In genomic region chr19:51926784-51927741, GRCh38 we compare ENCODE assay signal across 8 cellular contexts. TPM values are rescaled to one million over a fixed set of nuclear protein-coding genes. Genes with fewer than 3 reads are reported as not detected.
DNase-seq lines count a peak whose midpoint lies in the region; ATAC-seq and TF ChIP-seq lines count a peak whose summit lies in the region.

ZNF613 (plus strand) TSS chr19:51927472; CDS start chr19:51936221, 8,749 bp downstream.

- H3K4me1 ChIP-seq in DND-41 (ENCODE audit: insufficient read depth, low read length) (peaks cover 21% of the 10 kb centered on the region), GM23248 (ENCODE audit: insufficient read depth) (no peaks in the 10 kb centered on the region), Loucy (ENCODE audit: insufficient read depth, low read length, poor library complexity, severe bottlenecking) (peaks cover 11% of the 10 kb centered on the region), neural progenitor cell (no peaks in the 10 kb centered on the region), stomach smooth muscle (ENCODE audit: control insufficient read depth, insufficient read depth, low read length) (peaks cover 14% of the 10 kb centered on the region)

- no peaks in the 10 kb centered on the region for H4K20me1 ChIP-seq in DND-41 (ENCODE audit: insufficient read depth, low read length)
- H4K20me1 ChIP-seq in GM23248 (ENCODE audit: insufficient read depth): no peaks in the 10 kb centered on the region
- H4K20me1 ChIP-seq in Loucy (ENCODE audit: insufficient read depth, low read length, poor library complexity, severe bottlenecking): no peaks in the 10 kb centered on the region
- no peaks in the 10 kb centered on the region for H4K20me1 ChIP-seq in neural progenitor cell (ENCODE audit: low read depth)

- peak within 1 kb of the TSS; percentile 82 for H3K4me2 ChIP-seq in DND-41 (ENCODE audit: insufficient read depth, low read length)
- H3K4me2 ChIP-seq in GM23248 (ENCODE audit: unreplicated experiment): peak within 1 kb of the TSS; percentile 79
- peak within 1 kb of the TSS; percentile 70 for H3K4me2 ChIP-seq in Loucy (ENCODE audit: low read depth, low read length, poor library complexity, severe bottlenecking)
- peak within 1 kb of the TSS; percentile 76 for H3K4me2 ChIP-seq in neural progenitor cell

- peaks cover 62% of the 10 kb centered on the region for H3K9me3 Mint-ChIP-seq in neural progenitor cell

- H3K27me3 Mint-ChIP-seq in neural progenitor cell (ENCODE audit: insufficient read depth, low read depth): peaks cover 5% of the 10 kb centered on the region

- H3K27me3 ChIP-seq in DND-41 (ENCODE audit: insufficient read depth, low read length, poor library complexity) (no peaks in the 10 kb centered on the region), GM23248 (replicated peaks; ENCODE audit: insufficient read depth) (no peaks in the 10 kb centered on the region), Loucy (ENCODE audit: insufficient read depth, low read length, poor library complexity, severe bottlenecking) (no peaks in the 10 kb centered on the region), neural progenitor cell (no peaks in the 10 kb centered on the region), stomach smooth muscle (ENCODE audit: control insufficient read depth in 1 of 2, insufficient read depth in 2 of 2, low read length in 2 of 2) (no peaks in the 10 kb centered on the region)

- H3F3A ChIP-seq in GM23248 (ENCODE audit: insufficient read depth): no peaks in the 10 kb centered on the region
- no peaks in the 10 kb centered on the region for H3F3A ChIP-seq in Loucy (ENCODE audit: low read depth)
- no peaks in the 10 kb centered on the region for H3F3A ChIP-seq in neural progenitor cell (ENCODE audit: low read depth)

- WGBS in GM23248 (ENCODE audit: low coverage in 1 of 2, low lambda C conversion rate in 2 of 2, missing lambda C conversion rate in 2 of 2), 2 experiments: 1% methylated on average over 49 to 52 of the region's 52 CpGs

- peaks cover 45% of the 10 kb centered on the region for H3K36me3 Mint-ChIP-seq in neural progenitor cell

- H3K9ac ChIP-seq in DND-41 (ENCODE audit: low read depth, low read length) (peak within 1 kb of the TSS; percentile 81), GM23248 (peak within 1 kb of the TSS; percentile 82), Loucy (ENCODE audit: low read depth, low read length, poor library complexity, severe bottlenecking) (peak within 1 kb of the TSS; percentile 82), neural progenitor cell (peak within 1 kb of the TSS; percentile 79), stomach smooth muscle (ENCODE audit: low read length in 2 of 2) (peak within 1 kb of the TSS; percentile 90 to 93)

- in situ Hi-C loops in GM23248 (cut with MboI): no loop called here

- H3K27ac Mint-ChIP-seq in neural progenitor cell: peak within 1 kb of the TSS; percentile 95

- H3K9me3 ChIP-seq in DND-41 (ENCODE audit: insufficient read depth, low read length, severe bottlenecking) (peaks cover 34% of the 10 kb centered on the region), GM23248 (ENCODE audit: low read depth) (no peaks in the 10 kb centered on the region), Loucy (ENCODE audit: insufficient read depth, low read depth, low read length) (peaks cover 18% of the 10 kb centered on the region; the same call in 1 of the 2 replicates), neural progenitor cell (ENCODE audit: low read depth) (peaks cover 18% of the 10 kb centered on the region), stomach smooth muscle (ENCODE audit: control insufficient read depth in 2 of 2, low read length in 2 of 2) (peaks cover 15 to 16% of the 10 kb centered on the region in 2 donors)

- H3K4me3 ChIP-seq in DND-41 (ENCODE audit: low read depth in 1 of 2, low read length in 2 of 2) (peak within 1 kb of the TSS; percentile 85 to 91), GM23248 (peak within 1 kb of the TSS; percentile 93), Loucy (ENCODE audit: low read length, poor library complexity, severe bottlenecking) (peak within 1 kb of the TSS; percentile 84), neural progenitor cell (peak within 1 kb of the TSS; percentile 96), stomach smooth muscle (ENCODE audit: low read length in 2 of 2) (peak within 1 kb of the TSS; percentile 97)

- peak; percentile 21 for TF ChIP-seq CTCF in DND-41 (IDR thresholded peaks at IDR 0.05; ENCODE audit: borderline replicate concordance, extremely low read depth, low read length, poor library complexity, severe bottlenecking)
- peak; percentile 53 for TF ChIP-seq CTCF in Loucy (conservative IDR thresholded peaks at IDR 0.05; ENCODE audit: low read length)
- peak; percentile 47 for TF ChIP-seq CTCF in neural progenitor cell (IDR thresholded peaks at IDR 0.05)

- peak within 1 kb of the TSS; percentile 96 for H3K27ac ChIP-seq in DND-41 (ENCODE audit: low read length)
- peak within 1 kb of the TSS; percentile 20; the same call in 1 of the 2 replicates for H3K27ac ChIP-seq in GM23248
- H3K27ac ChIP-seq in neural progenitor cell: peak within 1 kb of the TSS; percentile 68
- H3K27ac ChIP-seq in stomach smooth muscle (ENCODE audit: low read length): peak within 1 kb of the TSS; percentile 84

- H3K4me1 Mint-ChIP-seq in neural progenitor cell: peaks cover 10% of the 10 kb centered on the region

- H2AFZ ChIP-seq in DND-41 (ENCODE audit: low read depth, low read length) (peak within 1 kb of the TSS; percentile 99), GM23248 (peak within 1 kb of the TSS; percentile 97), Loucy (ENCODE audit: low read length) (peak within 1 kb of the TSS; percentile 99), neural progenitor cell (replicated peaks) (peak within 1 kb of the TSS; percentile 100)

- H3K9me2 ChIP-seq in GM23248 (ENCODE audit: insufficient read depth) (no peaks in the 10 kb centered on the region), Loucy (replicated peaks; ENCODE audit: low read depth, low read length) (no peaks in the 10 kb centered on the region)

- peaks cover 21% of the 10 kb centered on the region for H3K79me2 ChIP-seq in DND-41 (ENCODE audit: insufficient read depth, low read length)
- H3K79me2 ChIP-seq in GM23248 (ENCODE audit: insufficient read depth): peaks cover 17% of the 10 kb centered on the region
- H3K79me2 ChIP-seq in Loucy (ENCODE audit: insufficient read depth, low read length): peaks cover 17% of the 10 kb centered on the region
- peaks cover 30% of the 10 kb centered on the region for H3K79me2 ChIP-seq in neural progenitor cell (ENCODE audit: low read depth)

- H3K36me3 ChIP-seq in DND-41 (ENCODE audit: insufficient read depth, low read length) (peaks cover 30% of the 10 kb centered on the region), GM23248 (ENCODE audit: low read depth) (peaks cover 9% of the 10 kb centered on the region; the same call in 1 of the 2 replicates), Loucy (ENCODE audit: insufficient read depth, low read length) (0 out of 2 replicates have a peak, but pooled peaks cover 8% of the 10 kb centered on the region), neural progenitor cell (peaks cover 18% of the 10 kb centered on the region), stomach smooth muscle (ENCODE audit: control insufficient read depth in 2 of 2, insufficient read depth in 2 of 2, low read length in 2 of 2) (peaks cover 0 to 3% of the 10 kb centered on the region in 2 donors)

- DNase-seq in DND-41 (peak; percentile 90), GM23248 (peak; percentile 96), SHP77 (lab: John Stamatoyannopoulos, UW) (peak; percentile 76 to 83), foreskin melanocyte (peak; percentile 92), neural progenitor cell (ENCODE audit: low spot score) (peak; percentile 92)
- peak; percentile 43 to 75 (median 65) for DNase-seq in activated naive CD4-positive, alpha-beta T cell (lab: John Stamatoyannopoulos, UW)

- peak; percentile 93 for ATAC-seq in DND-41 (ENCODE audit: insufficient read depth, low read depth)

- peak within 1 kb of the TSS; percentile 99 for H3K4me3 Mint-ChIP-seq in neural progenitor cell

RNA-seq across cellular contexts. Expression of gene ZNF613, which starts in this region (rescaled TPM):
- total RNA-seq in GM23248 (2014; rRNA removed; shearing (Covaris generic)): 3.7 and 7.1 TPM in 2 replicates
- polyA plus RNA-seq in GM23248 (2016; fragmentation: Nextera tagmentation; extraction: Ambion mirVana): 3.6 and 6.1 TPM in 2 replicates
- 10.4 and 11.7 TPM in 2 replicates for total RNA-seq in neural progenitor cell (ENCODE audit: low replicate concordance)

Comparison
In these comparisons a context has a peak if more than half of its experiments do, and no peak if none do; other contexts are left out.
1. Peak in every context shown above with its lines: DNase-seq, ATAC-seq, H3K4me3 ChIP-seq and H3K27ac ChIP-seq.
2. H3K27ac ChIP-seq: peak in every context shown above with its lines; median percentile 96 in DND-41; 84 in stomach smooth muscle; 68 in neural progenitor cell; 20 in GM23248.